ENCODE assay signal across 8 cellular contexts in the genomic region with DNA sequence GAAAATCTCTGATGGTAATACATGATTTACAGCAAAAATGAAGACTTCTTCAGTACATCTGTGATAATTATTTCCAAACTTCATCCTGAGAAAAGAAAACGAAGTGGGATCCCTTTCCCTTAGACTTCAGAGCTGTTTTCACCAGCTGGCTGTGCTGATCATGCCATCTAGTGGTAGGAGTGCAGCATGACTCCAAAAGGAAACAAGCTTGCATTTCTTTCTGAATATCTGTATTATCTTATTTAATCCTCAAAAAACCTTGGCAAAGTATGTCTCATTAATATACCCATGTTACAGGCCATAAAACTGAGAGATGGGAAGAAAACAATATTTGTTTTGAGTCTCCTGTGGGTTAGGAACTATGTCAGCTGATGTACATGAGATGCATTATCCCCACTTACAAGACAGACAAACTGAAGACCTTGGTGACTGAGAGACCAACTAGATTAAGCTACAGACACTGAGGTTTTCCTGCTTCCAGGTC.
A peak's percentile ranks its signal among the peaks of the same experiment; 100 is the strongest.
DNase-seq lines count a peak whose midpoint lies in the region; ATAC-seq and TF ChIP-seq lines count a peak whose summit lies in the region.

No MANE protein-coding gene starts in this region.

- H3K4me3 ChIP-seq in fibroblast of pulmonary artery (replicated peaks; ENCODE audit: low read depth, low read length): no peak overlapping the region
- H3K4me3 ChIP-seq in neutrophil (ENCODE audit: low read depth in 1 of 2, low read length in 1 of 2): no peak overlapping the region

- CTCF ChIA-PET in GM10248 (lab: Yijun Ruan, JAX): interaction anchor here (0.8 to 6.4 kb wide), 46 partner anchors 8 to 624 kb away, joined by 3 to 76 read pairs (median 4); a partner anchor contains a TSS

- DNase-seq in AG08396 (ENCODE audit: low spot score): peak; percentile 68
- DNase-seq in GM10248 (ENCODE audit: extremely low spot score): peak; percentile 54
- DNase-seq in NCI-H1930 (lab: John Stamatoyannopoulos, UW): peak; percentile 4 to 41
- DNase-seq in fibroblast of pulmonary artery (ENCODE audit: low read depth): peak; percentile 79

- H3K27ac ChIP-seq in VCaP (no peak overlapping the region), neutrophil (no peak overlapping the region)

- H3K4me1 ChIP-seq in neutrophil (ENCODE audit: control insufficient read depth in 1 of 2, insufficient read depth in 1 of 2, low read depth in 1 of 2, low read length in 1 of 2): no peaks in the 10 kb centered on the region

- H3K9me3 ChIP-seq in neutrophil: no peaks in the 10 kb centered on the region

- TF ChIP-seq CTCF in GM10248 (IDR thresholded peaks at IDR 0.05; ENCODE audit: control extremely low read depth, extremely low read depth, low read depth, missing control alignments) (peak; percentile 96), VCaP (conservative IDR thresholded peaks at IDR 0.05) (peak; percentile 97), fibroblast of pulmonary artery (IDR thresholded peaks at IDR 0.05; ENCODE audit: low read length, missing control alignments) (peak; percentile 100), neutrophil (IDR thresholded peaks at IDR 0.05) (peak; percentile 83)

- POLR2A ChIA-PET in GM10248 (lab: Yijun Ruan, JAX): no interaction called here

- peaks cover 7% of the 10 kb centered on the region for H3K27me3 ChIP-seq in neutrophil

- ATAC-seq in HG03039 (IDR thresholded peaks at IDR 0.05; ENCODE audit: unreplicated experiment): no peak
- no peak for ATAC-seq in activated CD4-positive, CD25-positive, alpha-beta regulatory T cell treated with anti-CD3 and anti-CD28 coated beads, Interleukin-2, amount 50 U/mL, for 24 hours

- H3K36me3 ChIP-seq in neutrophil: no peaks in the 10 kb centered on the region

Comparison
In these comparisons a context has a peak if more than half of its experiments do, and no peak if none do; other contexts are left out.
1. DNase-seq: peak in every context shown above with its lines; median percentile 79 in fibroblast of pulmonary artery; 68 in AG08396; 54 in GM10248; 22 in NCI-H1930.